8 cellular contexts compared by ENCODE assay signal in genomic region chr19:18280247-18281081, GRCh38. TPM values are rescaled to one million over a fixed set of nuclear protein-coding genes. Genes with fewer than 3 reads are reported as not detected.
A peak's percentile ranks its signal among the peaks of the same experiment; 100 is the strongest.
DNase-seq lines count a peak whose midpoint lies in the region; TF ChIP-seq lines count a peak whose summit lies in the region.

No MANE protein-coding gene starts in this region.

- peak; percentile 82 for DNase-seq in Ammon's horn (ENCODE audit: low spot score)
- peak; percentile 94 to 95 for DNase-seq in SJCRH30
- peak; percentile 85 for DNase-seq in glomerular visceral epithelial cell (ENCODE audit: extremely low spot score)
- peak; percentile 66 for DNase-seq in occipital lobe (lab: John Stamatoyannopoulos, UW)
- peak; percentile 63 to 79 for DNase-seq in tibial nerve (ENCODE audit: low spot score in 2 of 2)

- peaks cover 4% of the 10 kb centered on the region for H3K36me3 Mint-ChIP-seq in activated naive CD4-positive, alpha-beta T cell treated with anti-CD3 and anti-CD28 coated beads, Interleukin-2, amount 50 U/mL, for 24 hours

- peak overlapping the region; percentile 89 for H3K4me3 Mint-ChIP-seq in activated naive CD4-positive, alpha-beta T cell treated with anti-CD3 and anti-CD28 coated beads, Interleukin-2, amount 50 U/mL, for 24 hours

- peak in 1 of 5 experiments; percentile 37 for TF ChIP-seq CTCF in tibial nerve (IDR thresholded peaks at IDR 0.05)

- H3K4me1 Mint-ChIP-seq in activated naive CD4-positive, alpha-beta T cell treated with anti-CD3 and anti-CD28 coated beads, Interleukin-2, amount 50 U/mL, for 24 hours = peaks cover 52% of the 10 kb centered on the region

- H3K4me3 ChIP-seq in SJCRH30 (peak overlapping the region; percentile 89), tibial nerve (peak overlapping the region; percentile 97 to 99 (median 98))

- H3K36me3 ChIP-seq in KOPT-K1 (ENCODE audit: insufficient read depth, low read length) (peaks cover 38% of the 10 kb centered on the region), SJCRH30 (peaks cover 10% of the 10 kb centered on the region), tibial nerve (peaks cover 0 to 19% (median 0%) of the 10 kb centered on the region in 3 donors)

- peak; percentile 85 for TF ChIP-seq POLR2A in GM19099 (IDR thresholded peaks at IDR 0.05; ENCODE audit: extremely low read depth, insufficient read length, low read depth)
- peak; percentile 85 to 95 for TF ChIP-seq POLR2A in tibial nerve (IDR thresholded peaks at IDR 0.05)

- no peaks in the 10 kb centered on the region for H3K9me3 Mint-ChIP-seq in activated naive CD4-positive, alpha-beta T cell treated with anti-CD3 and anti-CD28 coated beads, Interleukin-2, amount 50 U/mL, for 24 hours

- H3K27me3 Mint-ChIP-seq in activated naive CD4-positive, alpha-beta T cell treated with anti-CD3 and anti-CD28 coated beads, Interleukin-2, amount 50 U/mL, for 24 hours = no peaks in the 10 kb centered on the region

- H3K9me3 ChIP-seq in KOPT-K1 (ENCODE audit: insufficient read depth, low read length, poor library complexity, severe bottlenecking) (no peaks in the 10 kb centered on the region), SJCRH30 (replicated peaks) (no peaks in the 10 kb centered on the region), tibial nerve (no peaks in the 10 kb centered on the region)

- H3K27ac ChIP-seq in KOPT-K1 (ENCODE audit: low read depth, low read length, poor library complexity, severe bottlenecking) (peak overlapping the region; percentile 93), SJCRH30 (peak overlapping the region; percentile 76), tibial nerve (peak overlapping the region; percentile 99 to 100 (median 100))

- WGBS in tibial nerve, 2 donors = 0 to 1% methylated on average over 1 to 18 of the region's 111 CpGs

- peak overlapping the region; percentile 95 for H3K27ac Mint-ChIP-seq in activated naive CD4-positive, alpha-beta T cell treated with anti-CD3 and anti-CD28 coated beads, Interleukin-2, amount 50 U/mL, for 24 hours

- H3K27me3 ChIP-seq in SJCRH30 (no peaks in the 10 kb centered on the region), tibial nerve (no peaks in the 10 kb centered on the region)

- TF ChIP-seq EP300 in tibial nerve (IDR thresholded peaks at IDR 0.05) = peak; percentile 33 to 98

- H3K4me1 ChIP-seq in SJCRH30 = peaks cover 3% of the 10 kb centered on the region
- peaks cover 0 to 67% (median 59%) of the 10 kb centered on the region in 4 donors for H3K4me1 ChIP-seq in tibial nerve

RNA-seq across cellular contexts. Expression of gene JUND, which starts 1.0 kb away (rescaled TPM):
- total RNA-seq in SJCRH30 (2014; rRNA removed; shearing (Covaris generic)) = 70.1 and 94.9 TPM in 2 replicates
- total RNA-seq in occipital lobe = 70.7 TPM
- total RNA-seq in tibial nerve = 100 to 1,000 TPM; 309 to 553 (median 486) TPM

RNA-seq across cellular contexts. Expression of gene IQCN, which starts 6.2 kb away (rescaled TPM):
- total RNA-seq in SJCRH30 (2014; rRNA removed; shearing (Covaris generic)) = 0.03 and 0.06 TPM in 2 replicates
- total RNA-seq in occipital lobe (0.47 TPM), tibial nerve (10 to 100 TPM in 2 of 4 donors, 1 to 10 TPM in 2; 2.3 to 11.4 (median 8.2) TPM)

RNA-seq across cellular contexts. Expression of gene LSM4, which starts 42.4 kb away (rescaled TPM):
- 378 and 427 TPM in 2 replicates for total RNA-seq in SJCRH30 (2014; rRNA removed; shearing (Covaris generic))
- 72.2 TPM for total RNA-seq in occipital lobe
- total RNA-seq in tibial nerve = 100 to 1,000 TPM in 3 of 4 donors, 10 to 100 TPM in 1; 70.4 to 167 (median 156) TPM

RNA-seq across cellular contexts. Expression of gene PDE4C, which starts 54.2 kb away (rescaled TPM):
- 0.81 and 1.3 TPM in 2 replicates for total RNA-seq in SJCRH30 (2014; rRNA removed; shearing (Covaris generic))
- 0.47 TPM for total RNA-seq in occipital lobe
- total RNA-seq in tibial nerve = under 1 TPM in 3 of 4 donors, not detected in 1; under 0.01 to 0.60 (median 0.59) TPM

RNA-seq across cellular contexts. Expression of gene PGPEP1, which starts 59.9 kb away (rescaled TPM):
- total RNA-seq in SJCRH30 (2014; rRNA removed; shearing (Covaris generic)) = 8.7 and 11.7 TPM in 2 replicates
- total RNA-seq in occipital lobe (14.2 TPM), tibial nerve (10 to 100 TPM; 15.9 to 27.9 (median 20.1) TPM)

Comparison
In these comparisons a context has a peak if more than half of its experiments do, and no peak if none do; other contexts are left out.
1. Peak in every context shown above with its lines: DNase-seq, H3K4me3 ChIP-seq and H3K27ac ChIP-seq.